In genomic region chr12:105561981-105562726, GRCh38 we compare ENCODE assay signal across 9 cellular contexts.
DNase-seq lines count a peak whose midpoint lies in the region; ATAC-seq and TF ChIP-seq lines count a peak whose summit lies in the region.
"Had no signal": no experiment of that assay in that cellular context is flagged by ENCODE, and none has a peak within 500 bp of the region (broad histone marks: within the 10 kb centered on the region; RNA-seq: fewer than 3 reads in every experiment).

No MANE protein-coding gene starts in this region.

- DNase-seq in COLO829 (ENCODE audit: low spot score) (peak; percentile 42), NCI-H2029 treated with DMSO at 0.1 percent for 48 hours (lab: John Stamatoyannopoulos, UW) (peak; percentile 75), cardiac fibroblast (ENCODE audit: low read depth in 2 of 2) (peak; percentile 81 to 93), T-helper 9 cell (no peak), NCI-H524 (lab: John Stamatoyannopoulos, UW) (no peak), Kasumi-1 (lab: John Stamatoyannopoulos, UW) (no peak)

- H3K9ac ChIP-seq in mucosa of rectum (ENCODE audit: low read depth in 1 of 2, low read length in 2 of 2), result no peak overlapping the region

- H3K4me1 ChIP-seq in mucosa of rectum (ENCODE audit: control insufficient read depth in 2 of 2, insufficient read depth in 2 of 2, low read length in 2 of 2), result peaks cover 0 to 7% of the 10 kb centered on the region in 2 donors
- H3K4me1 ChIP-seq: tibial artery had no signal

- no peak overlapping the region for H3K27ac ChIP-seq in mucosa of rectum (ENCODE audit: low read depth in 2 of 2, low read length in 2 of 2)
- H3K27ac ChIP-seq: tibial artery had no signal

- TF ChIP-seq CTCF in cardiac fibroblast (IDR thresholded peaks at IDR 0.05; ENCODE audit: low read depth, low read length), result no peak

- ATAC-seq in GM18502 (IDR thresholded peaks at IDR 0.05; ENCODE audit: poor library complexity, unreplicated experiment), result no peak

- no peaks in the 10 kb centered on the region for H3K36me3 ChIP-seq in mucosa of rectum (ENCODE audit: control insufficient read depth in 2 of 2, insufficient read depth in 2 of 2, low read length in 2 of 2)
- H3K36me3 ChIP-seq: tibial artery had no signal

- no peaks in the 10 kb centered on the region for H3K27me3 ChIP-seq in mucosa of rectum (ENCODE audit: control insufficient read depth in 2 of 2, insufficient read depth in 2 of 2, low read length in 2 of 2)
- H3K27me3 ChIP-seq: tibial artery had no signal

- H3K9me3 ChIP-seq in mucosa of rectum (ENCODE audit: control insufficient read depth in 2 of 2, low read length in 2 of 2), result no peaks in the 10 kb centered on the region
- H3K9me3 ChIP-seq: tibial artery had no signal

- H3K4me3 ChIP-seq in cardiac fibroblast (replicated peaks in 1 of 2; ENCODE audit: low read depth in 2 of 2, low read length in 2 of 2) (peak overlapping the region in 1 of 2 donors; percentile 8), mucosa of rectum (ENCODE audit: low read length in 2 of 2) (peak overlapping the region; percentile 20 to 22)
- H3K4me3 ChIP-seq: tibial artery had no signal

Comparison
In these comparisons a context has a peak if more than half of its experiments do, and no peak if none do; other contexts are left out.
1. DNase-seq: peak in COLO829 (single experiment), NCI-H2029 treated with DMSO at 0.1 percent for 48 hours (single experiment) and cardiac fibroblast (2 of 2); none in T-helper 9 cell (single experiment), NCI-H524 (0 of 2) and Kasumi-1 (0 of 2).